Comparison of ENCODE assay signal across 23 cellular contexts in genomic region chr14:104112609-104113571, GRCh38. TPM values are rescaled to one million over a fixed set of nuclear protein-coding genes. Genes with fewer than 3 reads are reported as not detected.
A peak's percentile ranks its signal among the peaks of the same experiment; 100 is the strongest.
DNase-seq lines count a peak whose midpoint lies in the region; ATAC-seq, FAIRE-seq and TF ChIP-seq lines count a peak whose summit lies in the region.
"Had no signal": no experiment of that assay in that cellular context is flagged by ENCODE, and none has a peak within 500 bp of the region (broad histone marks: within the 10 kb centered on the region; RNA-seq: fewer than 3 reads in every experiment).

No MANE protein-coding gene starts in this region.

- no peak overlapping the region for H3K4me2 ChIP-seq in HepG2 (ENCODE audit: low read depth, low read length)
- H3K4me2 ChIP-seq: PC-9 had no signal

- TF ChIP-seq POLR2A in right lobe of liver (IDR thresholded peaks at IDR 0.05) (no peak), HepG2 (IDR thresholded peaks at IDR 0.05; ENCODE audit: insufficient read depth in 1 of 2, low read depth in 2 of 2, low read length in 2 of 2) (no peak), stomach (IDR thresholded peaks at IDR 0.05) (no peak)

- H3K4me3 ChIP-seq in right lobe of liver (no peak overlapping the region), HepG2 (replicated peaks in 1 of 3; ENCODE audit: insufficient read depth in 1 of 3, low read depth in 2 of 3, low read length in 3 of 3) (no peak overlapping the region), colonic mucosa (no peak overlapping the region), stomach (no peak overlapping the region), brain microvascular endothelial cell (ENCODE audit: low read depth, low read length) (no peak overlapping the region)
- H3K4me3 ChIP-seq: coronary artery, GM23248, lower lobe of right lung, PC-9, SJCRH30, thoracic aorta had no signal

- no peak for FAIRE-seq in HepG2 (lab: Jason Lieb, UNC)
- FAIRE-seq: GM12892 had no signal

- CTCF ChIA-PET in HepG2 (lab: Yijun Ruan, JAX; ENCODE audit: low intra/inter-chr PET ratio, low total read pairs), result no interaction called here

- TF ChIP-seq EP300 in HepG2 (IDR thresholded peaks at IDR 0.05; ENCODE audit: low read depth in 2 of 2, low read length in 2 of 2) (no peak), HepG2 (CRISPR knock-in tag; IDR thresholded peaks at IDR 0.05; ENCODE audit: borderline replicate concordance) (no peak), stomach (IDR thresholded peaks at IDR 0.05) (no peak)

- no peak for TF ChIP-seq RAD21 in HepG2 (CRISPR knock-in tag; IDR thresholded peaks at IDR 0.05)

- no peaks in the 10 kb centered on the region for H3K79me2 ChIP-seq in HepG2 (ENCODE audit: insufficient read depth, low read length)

- 80% methylated on average over 1 of the region's 17 CpGs for WGBS in right lobe of liver (ENCODE audit: insufficient coverage, low coverage, low lambda C conversion rate, missing lambda C conversion rate)
- WGBS in HepG2 (ENCODE audit: low lambda C conversion rate), result 17% methylated on average over 4 of the region's 17 CpGs
- WGBS in stomach, 5 donors, result 41 to 53% (median 46%) methylated on average over 13 to 17 of the region's 17 CpGs

- BruUV-seq in HepG2 (replicated peaks; lab: Mats Ljungman, UMichigan), result no TSS peak

- DNase-seq in right lobe of liver (peak; percentile 18 to 46 (median 36)), HepG2 (ENCODE audit: low spot score) (no peak), colonic mucosa (peak; percentile 17), left colon (peak; percentile 5 to 28), stomach (peak; percentile 21), brain microvascular endothelial cell (no peak)
- DNase-seq: activated gamma-delta T cell; activated naive CD8-positive, alpha-beta T cell treated with anti-CD3 and anti-CD28 coated beads, Interleukin-2, amount 50 U/mL, for 24 hours; C1 segment of cervical spinal cord; GM23248; IMR-90; lower lobe of right lung; NCI-H1105 treated with DMSO at 0.1 percent for 48 hours; NCI-H446; PC-9 had no signal

- H3K9ac ChIP-seq in HepG2 (ENCODE audit: insufficient read depth, low read depth, low read length) (no peak overlapping the region), colonic mucosa (ENCODE audit: low read depth in 2 of 2, low read length in 2 of 2) (no peak overlapping the region)
- H3K9ac ChIP-seq: GM23248 had no signal

- POLR2A ChIA-PET in HepG2 (lab: Yijun Ruan, JAX), result no interaction called here

- intact Hi-C loops in right lobe of liver (cut with DNase I), result no loop called here
- intact Hi-C loops in HepG2 (cut with micrococcal nuclease; ENCODE audit: unreplicated experiment), result no loop called here
- intact Hi-C loops in colonic mucosa (cut with DNase I), result no loop called here
- intact Hi-C loops in left colon (cut with DNase I, micrococcal nuclease), result no loop called here
- intact Hi-C loops in stomach (cut with DNase I; ENCODE audit: low total_unique reads), result no loop called here

- H3K27ac ChIP-seq in right lobe of liver (no peak overlapping the region), HepG2 (ENCODE audit: extremely low read length, insufficient read depth, low read length) (no peak overlapping the region), colonic mucosa (no peak overlapping the region), stomach (no peak overlapping the region), brain microvascular endothelial cell (no peak overlapping the region)
- H3K27ac ChIP-seq: coronary artery, GM23248, lower lobe of right lung, PC-9, SJCRH30, thoracic aorta had no signal

- TF ChIP-seq CTCF in right lobe of liver (IDR thresholded peaks at IDR 0.05) (no peak), HepG2 (CRISPR knock-in tag; IDR thresholded peaks at IDR 0.05) (no peak), colonic mucosa (IDR thresholded peaks at IDR 0.05) (no peak), stomach (IDR thresholded peaks at IDR 0.05) (no peak), brain microvascular endothelial cell (IDR thresholded peaks at IDR 0.05; ENCODE audit: low read depth, low read length, missing control alignments) (no peak)

- peaks cover 0 to 12% (median 0%) of the 10 kb centered on the region in 4 donors for H3K4me1 ChIP-seq in right lobe of liver
- H3K4me1 ChIP-seq in HepG2 (ENCODE audit: insufficient read depth, low read length), result no peaks in the 10 kb centered on the region
- no peaks in the 10 kb centered on the region for H3K4me1 ChIP-seq in colonic mucosa
- H3K4me1 ChIP-seq in stomach, result peaks cover 15 to 70% (median 60%) of the 10 kb centered on the region in 4 donors
- H3K4me1 ChIP-seq: lower lobe of right lung, SJCRH30 had no signal

- H3K36me3 ChIP-seq in right lobe of liver, result no peaks in the 10 kb centered on the region
- no peaks in the 10 kb centered on the region for H3K36me3 ChIP-seq in HepG2 (replicated peaks in 1 of 2; ENCODE audit: control insufficient read depth in 1 of 2, insufficient read depth in 2 of 2, low read length in 2 of 2)
- no peaks in the 10 kb centered on the region for H3K36me3 ChIP-seq in colonic mucosa
- H3K36me3 ChIP-seq in stomach, result no peaks in the 10 kb centered on the region
- H3K36me3 ChIP-seq in brain microvascular endothelial cell (replicated peaks), result no peaks in the 10 kb centered on the region
- H3K36me3 ChIP-seq: lower lobe of right lung, SJCRH30, thoracic aorta had no signal

- ATAC-seq in right lobe of liver, result no peak
- ATAC-seq in HepG2, result no peak
- no peak for ATAC-seq in left colon
- ATAC-seq in HG03442 (IDR thresholded peaks at IDR 0.05; ENCODE audit: unreplicated experiment), result no peak
- ATAC-seq in GM18858 (IDR thresholded peaks at IDR 0.05; ENCODE audit: unreplicated experiment), result no peak
- ATAC-seq: activated naive CD8-positive, alpha-beta T cell treated with anti-CD3 and anti-CD28 coated beads, Interleukin-2, amount 50 U/mL, for 24 hours; lower lobe of right lung had no signal

- no peaks in the 10 kb centered on the region for H3K27me3 ChIP-seq in right lobe of liver
- H3K27me3 ChIP-seq in HepG2 (ENCODE audit: control insufficient read depth in 1 of 2, insufficient read depth in 2 of 2, low read length in 2 of 2), result peaks cover 4 to 23% of the 10 kb centered on the region in 2 experiments
- peaks cover 9% of the 10 kb centered on the region for H3K27me3 ChIP-seq in colonic mucosa
- H3K27me3 ChIP-seq in stomach, result peaks cover 16 to 64% (median 21%) of the 10 kb centered on the region in 3 donors
- peaks cover 21% of the 10 kb centered on the region for H3K27me3 ChIP-seq in brain microvascular endothelial cell (replicated peaks)

- in situ Hi-C loops in HepG2 (cut with HindIII; ENCODE audit: extremely low pct_ligation_motif_present, low pct_unique_long_range_greater_than_20kb), result no loop called here
- in situ Hi-C loops in brain microvascular endothelial cell (cut with HindIII; ENCODE audit: low pct_ligation_motif_present, low sequenced_read_pairs), result no loop called here

- H2AFZ ChIP-seq in HepG2 (ENCODE audit: low read length), result no peak overlapping the region
- H2AFZ ChIP-seq: GM23248, PC-9 had no signal

- H3K9me3 ChIP-seq in right lobe of liver (no peaks in the 10 kb centered on the region), HepG2 (ENCODE audit: low read length) (no peaks in the 10 kb centered on the region), colonic mucosa (no peaks in the 10 kb centered on the region), stomach (no peaks in the 10 kb centered on the region)
- H3K9me3 ChIP-seq: lower lobe of right lung, SJCRH30, thoracic aorta had no signal

- H4K20me1 ChIP-seq in HepG2 (ENCODE audit: insufficient read depth, low read length), result no peaks in the 10 kb centered on the region

RNA-seq across cellular contexts. Expression of gene KIF26A, which starts 25.5 kb away (rescaled TPM):
- total RNA-seq in right lobe of liver (1 to 10 TPM in 4 of 6 experiments, under 1 TPM in 2; 0.79 to 1.5 (median 1.1) TPM), HepG2 (2016; rRNA removed; fragmentation: Illumina TruSeq; extraction: Trizol) (not detected in 2 replicates), colonic mucosa (10 to 100 TPM in 1 of 2 donors, 1 to 10 TPM in 1; 6.6 to 20.0 TPM), left colon (1 to 10 TPM; 5.7 to 5.8 TPM), stomach (10 to 100 TPM in 1 of 5 donors, 1 to 10 TPM in 3, under 1 TPM in 1; 0.89 to 21.7 (median 2.8) TPM)
- not detected in 2 replicates for total RNA-seq in HepG2 (2016; cell fraction: cytosol; rRNA removed; fragmentation: Illumina TruSeq; extraction: Trizol; ENCODE audit: low read depth)
- not detected in 2 replicates for total RNA-seq in HepG2 (2016; cell fraction: insoluble cytoplasmic fraction; rRNA removed; fragmentation: Illumina TruSeq; extraction: Trizol)
- total RNA-seq in HepG2 (2016; cell fraction: membrane; rRNA removed; fragmentation: Illumina TruSeq; extraction: Trizol), result not detected in 2 replicates
- total RNA-seq in HepG2 (2016; cell fraction: nucleus; rRNA removed; fragmentation: Illumina TruSeq; extraction: Trizol), result not detected in 2 replicates
- polyA plus RNA-seq in HepG2 (2011; rRNA removed) (not detected in 2 replicates), stomach (1 to 10 TPM in 2 of 3 donors, under 1 TPM in 1; 0.65 to 1.8 (median 1.2) TPM)
- polyA plus RNA-seq in HepG2 (2011; cell fraction: cytosol; rRNA removed), result not detected in 2 replicates
- not detected in 2 replicates for polyA plus RNA-seq in HepG2 (2011; cell fraction: nucleus; rRNA removed)
- not detected in 2 replicates for polyA plus RNA-seq in HepG2 (2012)
- not detected in 2 replicates for polyA plus RNA-seq in HepG2 (2016; cell fraction: cytosol; fragmentation: Illumina TruSeq; extraction: Trizol; ENCODE audit: low read depth)
- not detected in 2 replicates for polyA plus RNA-seq in HepG2 (2016; cell fraction: insoluble cytoplasmic fraction; fragmentation: Illumina TruSeq; extraction: Trizol; ENCODE audit: low read depth)
- polyA plus RNA-seq in HepG2 (2016; cell fraction: membrane; fragmentation: Illumina TruSeq; extraction: Trizol; ENCODE audit: low read depth), result not detected in 2 replicates
- polyA plus RNA-seq in HepG2 (2016; cell fraction: nucleus; fragmentation: Illumina TruSeq; extraction: Trizol; ENCODE audit: insufficient read depth, low read depth), result not detected in 2 replicates
- 0.02 and 12.4 TPM in 2 replicates for polyA minus RNA-seq in HepG2 (2011; rRNA and poly(A)+ RNA removed; ENCODE audit: low replicate concordance)
- 0.18 and 0.30 TPM in 2 replicates for polyA minus RNA-seq in HepG2 (2011; cell fraction: cytosol; rRNA and poly(A)+ RNA removed)
- 0.13 TPM in 1 of 2 replicates, not detected in the other for polyA minus RNA-seq in HepG2 (2011; cell fraction: nucleus; rRNA and poly(A)+ RNA removed)
- total RNA-seq: GM23248, IMR-90 had no signal
- polyA plus RNA-seq: GM23248, IMR-90 had no signal

RNA-seq across cellular contexts. Expression of gene ASPG, which starts 27.4 kb away (rescaled TPM):
- 100 to 1,000 TPM in 3 of 6 experiments, 10 to 100 TPM in 3; 37.3 to 232 (median 110) TPM for total RNA-seq in right lobe of liver
- not detected in 2 replicates for total RNA-seq in HepG2 (2016; rRNA removed; fragmentation: Illumina TruSeq; extraction: Trizol)
- not detected in 2 replicates for total RNA-seq in HepG2 (2016; cell fraction: cytosol; rRNA removed; fragmentation: Illumina TruSeq; extraction: Trizol; ENCODE audit: low read depth)
- total RNA-seq in HepG2 (2016; cell fraction: insoluble cytoplasmic fraction; rRNA removed; fragmentation: Illumina TruSeq; extraction: Trizol), result not detected in 2 replicates
- total RNA-seq in HepG2 (2016; cell fraction: membrane; rRNA removed; fragmentation: Illumina TruSeq; extraction: Trizol), result not detected in 2 replicates
- not detected in 2 replicates for total RNA-seq in HepG2 (2016; cell fraction: nucleus; rRNA removed; fragmentation: Illumina TruSeq; extraction: Trizol)
- not detected in 2 replicates for polyA plus RNA-seq in HepG2 (2011; rRNA removed)
- polyA plus RNA-seq in HepG2 (2011; cell fraction: cytosol; rRNA removed), result not detected in 2 replicates
- polyA plus RNA-seq in HepG2 (2011; cell fraction: nucleus; rRNA removed), result not detected in 2 replicates
- not detected in 2 replicates for polyA plus RNA-seq in HepG2 (2012)
- polyA plus RNA-seq in HepG2 (2016; cell fraction: cytosol; fragmentation: Illumina TruSeq; extraction: Trizol; ENCODE audit: low read depth), result not detected in 2 replicates
- polyA plus RNA-seq in HepG2 (2016; cell fraction: insoluble cytoplasmic fraction; fragmentation: Illumina TruSeq; extraction: Trizol; ENCODE audit: low read depth), result not detected in 2 replicates
- not detected in 2 replicates for polyA plus RNA-seq in HepG2 (2016; cell fraction: membrane; fragmentation: Illumina TruSeq; extraction: Trizol; ENCODE audit: low read depth)
- not detected in 2 replicates for polyA plus RNA-seq in HepG2 (2016; cell fraction: nucleus; fragmentation: Illumina TruSeq; extraction: Trizol; ENCODE audit: insufficient read depth, low read depth)
- 0.37 TPM in 1 of 2 replicates, not detected in the other for polyA minus RNA-seq in HepG2 (2011; rRNA and poly(A)+ RNA removed; ENCODE audit: low replicate concordance)
- not detected in 2 replicates for polyA minus RNA-seq in HepG2 (2011; cell fraction: cytosol; rRNA and poly(A)+ RNA removed)
- not detected in 2 replicates for polyA minus RNA-seq in HepG2 (2011; cell fraction: nucleus; rRNA and poly(A)+ RNA removed)
- 1 to 10 TPM; 1.4 to 7.5 TPM for total RNA-seq in colonic mucosa
- 10 to 100 TPM in 1 of 2 donors, 1 to 10 TPM in 1; 9.4 to 60.8 TPM for total RNA-seq in left colon
- 10 to 100 TPM in 1 of 5 donors, 1 to 10 TPM in 2, under 1 TPM in 1, not detected in 1; 0.58 to 10.7 (median 5.3) TPM for total RNA-seq in stomach
- 1 to 10 TPM in 2 of 3 donors, under 1 TPM in 1; 0.12 to 5.5 (median 4.4) TPM for polyA plus RNA-seq in stomach
- total RNA-seq: Daoy; GM23248; IMR-90; PC-9; T-helper 1 cell treated with Interleukin-12 subunit alpha and Interleukin-12 subunit beta and Interleukin-4 antibody, amounts not matched to agents 30 ng/mL and 1 ng/mL, for 36 hours had no signal
- polyA plus RNA-seq: GM23248, IMR-90 had no signal

Comparison
In these comparisons a context has a peak if more than half of its experiments do, and no peak if none do; other contexts are left out.
1. DNase-seq: peak in right lobe of liver (3 of 3), colonic mucosa (single experiment), left colon (2 of 2) and stomach (single experiment); none in HepG2 (single experiment) and brain microvascular endothelial cell (single experiment).